ENCODE assay signal across 3 cellular contexts in the genomic region with DNA sequence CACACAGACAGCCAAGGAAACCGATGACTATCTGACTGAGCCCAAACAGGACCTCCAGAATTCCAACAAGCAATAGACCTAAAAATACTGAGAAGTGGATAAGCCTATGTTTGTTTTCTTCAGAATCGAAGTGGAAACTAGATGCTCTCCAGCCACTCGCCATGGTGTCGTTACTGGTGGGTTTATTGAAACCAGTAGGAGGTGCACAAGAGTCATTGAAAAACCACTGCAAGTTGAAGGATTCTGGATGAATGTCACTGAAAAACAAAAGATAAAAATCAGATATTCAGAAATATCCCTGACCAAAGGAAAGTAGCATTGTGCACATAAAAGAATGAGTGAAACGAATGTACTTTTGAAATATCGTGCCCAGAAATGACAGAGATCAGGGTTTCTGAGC.
TF ChIP-seq lines count a peak whose summit lies in the region.

No MANE protein-coding gene starts in this region.

TF ChIP-seq in Ishikawa, 13 proteins besides CTCF, POLR2A, EP300 and RAD21:
- no peak for TF ChIP-seq TAF1 (IDR thresholded peaks at IDR 0.05; ENCODE audit: low read depth)
- TF ChIP-seq, protein P1, sequence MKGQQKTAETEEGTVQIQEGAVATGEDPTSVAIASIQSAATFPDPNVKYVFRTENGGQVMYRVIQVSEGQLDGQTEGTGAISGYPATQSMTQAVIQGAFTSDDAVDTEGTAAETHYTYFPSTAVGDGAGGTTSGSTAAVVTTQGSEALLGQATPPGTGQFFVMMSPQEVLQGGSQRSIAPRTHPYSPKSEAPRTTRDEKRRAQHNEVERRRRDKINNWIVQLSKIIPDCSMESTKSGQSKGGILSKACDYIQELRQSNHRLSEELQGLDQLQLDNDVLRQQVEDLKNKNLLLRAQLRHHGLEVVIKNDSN (IDR thresholded peaks at IDR 0.05), result no peak
- TF ChIP-seq TCF12 (IDR thresholded peaks at IDR 0.05; ENCODE audit: low read depth), result no peak
- TF ChIP-seq, protein P2, sequence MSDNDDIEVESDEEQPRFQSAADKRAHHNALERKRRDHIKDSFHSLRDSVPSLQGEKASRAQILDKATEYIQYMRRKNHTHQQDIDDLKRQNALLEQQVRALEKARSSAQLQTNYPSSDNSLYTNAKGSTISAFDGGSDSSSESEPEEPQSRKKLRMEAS (IDR thresholded peaks at IDR 0.05), result no peak
- TF ChIP-seq ZBTB7A (IDR thresholded peaks at IDR 0.05; ENCODE audit: low read depth), result no peak
- no peak for TF ChIP-seq YY1 (IDR thresholded peaks at IDR 0.05; ENCODE audit: low read depth)
- no peak for TF ChIP-seq EGR1 (IDR thresholded peaks at IDR 0.05)
- TF ChIP-seq NFIC (IDR thresholded peaks at IDR 0.05), result no peak
- TF ChIP-seq, protein P3, sequence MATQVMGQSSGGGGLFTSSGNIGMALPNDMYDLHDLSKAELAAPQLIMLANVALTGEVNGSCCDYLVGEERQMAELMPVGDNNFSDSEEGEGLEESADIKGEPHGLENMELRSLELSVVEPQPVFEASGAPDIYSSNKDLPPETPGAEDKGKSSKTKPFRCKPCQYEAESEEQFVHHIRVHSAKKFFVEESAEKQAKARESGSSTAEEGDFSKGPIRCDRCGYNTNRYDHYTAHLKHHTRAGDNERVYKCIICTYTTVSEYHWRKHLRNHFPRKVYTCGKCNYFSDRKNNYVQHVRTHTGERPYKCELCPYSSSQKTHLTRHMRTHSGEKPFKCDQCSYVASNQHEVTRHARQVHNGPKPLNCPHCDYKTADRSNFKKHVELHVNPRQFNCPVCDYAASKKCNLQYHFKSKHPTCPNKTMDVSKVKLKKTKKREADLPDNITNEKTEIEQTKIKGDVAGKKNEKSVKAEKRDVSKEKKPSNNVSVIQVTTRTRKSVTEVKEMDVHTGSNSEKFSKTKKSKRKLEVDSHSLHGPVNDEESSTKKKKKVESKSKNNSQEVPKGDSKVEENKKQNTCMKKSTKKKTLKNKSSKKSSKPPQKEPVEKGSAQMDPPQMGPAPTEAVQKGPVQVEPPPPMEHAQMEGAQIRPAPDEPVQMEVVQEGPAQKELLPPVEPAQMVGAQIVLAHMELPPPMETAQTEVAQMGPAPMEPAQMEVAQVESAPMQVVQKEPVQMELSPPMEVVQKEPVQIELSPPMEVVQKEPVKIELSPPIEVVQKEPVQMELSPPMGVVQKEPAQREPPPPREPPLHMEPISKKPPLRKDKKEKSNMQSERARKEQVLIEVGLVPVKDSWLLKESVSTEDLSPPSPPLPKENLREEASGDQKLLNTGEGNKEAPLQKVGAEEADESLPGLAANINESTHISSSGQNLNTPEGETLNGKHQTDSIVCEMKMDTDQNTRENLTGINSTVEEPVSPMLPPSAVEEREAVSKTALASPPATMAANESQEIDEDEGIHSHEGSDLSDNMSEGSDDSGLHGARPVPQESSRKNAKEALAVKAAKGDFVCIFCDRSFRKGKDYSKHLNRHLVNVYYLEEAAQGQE (IDR thresholded peaks at IDR 0.05; ENCODE audit: low read depth), result no peak
- TF ChIP-seq CEBPB (IDR thresholded peaks at IDR 0.05), result no peak
- no peak for TF ChIP-seq TEAD4 (IDR thresholded peaks at IDR 0.05)

TF ChIP-seq in K562, 482 proteins besides CTCF, POLR2A, EP300 and RAD21:
- TF ChIP-seq U2AF2 (optimal IDR thresholded peaks at IDR 0.05; ENCODE audit: low read depth, low read length), result no peak
- peak; percentile 92 for TF ChIP-seq ZNF764 (CRISPR knock-in tag; IDR thresholded peaks at IDR 0.05; ENCODE audit: low read depth)

TF ChIP-seq in GM12891, 5 proteins besides CTCF, POLR2A, EP300 and RAD21:
- no peak for TF ChIP-seq SPI1 (IDR thresholded peaks at IDR 0.05; ENCODE audit: low read depth, low read length)
- TF ChIP-seq PAX5 (IDR thresholded peaks at IDR 0.05; ENCODE audit: insufficient read depth, low read length, severe bottlenecking), result no peak
- TF ChIP-seq POLR2AphosphoS5 (IDR thresholded peaks at IDR 0.05; ENCODE audit: low read depth, low read length), result no peak
- no peak for TF ChIP-seq TAF1 (IDR thresholded peaks at IDR 0.05; ENCODE audit: low read depth, low read length)
- TF ChIP-seq POU2F2 (IDR thresholded peaks at IDR 0.05; ENCODE audit: low read depth, low read length), result no peak
